Comparison of ENCODE assay signal across 26 cellular contexts in the genomic region with DNA sequence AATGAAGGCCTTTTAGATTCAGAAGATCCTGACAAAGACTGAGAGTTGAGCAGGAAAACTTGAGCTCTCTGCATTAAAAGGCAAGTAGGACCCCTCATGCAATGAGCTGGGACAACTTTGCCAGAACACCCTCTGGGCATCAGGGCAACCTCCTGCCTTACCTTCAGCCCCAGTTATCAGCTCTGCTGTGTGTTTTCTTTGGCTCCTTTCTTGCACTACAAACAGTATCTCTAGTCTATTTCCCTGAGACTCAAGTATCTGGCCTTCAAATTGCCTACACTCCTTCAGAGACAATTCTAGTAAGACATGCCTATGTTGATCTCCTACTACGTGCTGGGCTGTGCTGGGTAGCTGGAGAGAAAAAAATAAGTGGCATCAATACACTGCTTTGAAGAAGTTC.
"Had no signal": no experiment of that assay in that cellular context is flagged by ENCODE, and none has a peak within 500 bp of the region (broad histone marks: within the 10 kb centered on the region; RNA-seq: fewer than 3 reads in every experiment).

No MANE protein-coding gene starts in this region.

- H3K9me3 ChIP-seq: colonic mucosa, esophagus muscularis mucosa, esophagus squamous epithelium, gastrocnemius medialis, gastroesophageal sphincter, heart left ventricle, heart right ventricle had no signal

- H3K4me1 ChIP-seq: colonic mucosa, esophagus muscularis mucosa, esophagus squamous epithelium, gastrocnemius medialis, gastroesophageal sphincter, heart left ventricle, heart right ventricle had no signal

- H3K27ac ChIP-seq: colonic mucosa, coronary artery, dorsolateral prefrontal cortex, esophagus muscularis mucosa, esophagus squamous epithelium, foreskin keratinocyte, gastrocnemius medialis, gastroesophageal sphincter, heart left ventricle, heart right ventricle had no signal

- H3K4me3 ChIP-seq: colonic mucosa, coronary artery, dorsolateral prefrontal cortex, esophagus muscularis mucosa, esophagus squamous epithelium, gastrocnemius medialis, gastroesophageal sphincter, heart left ventricle, heart right ventricle had no signal

- H3K36me3 ChIP-seq: colonic mucosa, esophagus muscularis mucosa, esophagus squamous epithelium, gastrocnemius medialis, gastroesophageal sphincter, heart left ventricle, heart right ventricle had no signal

- ATAC-seq: effector memory CD8-positive, alpha-beta T cell; esophagus mucosa; foreskin keratinocyte; gastrocnemius medialis; gastroesophageal sphincter; heart left ventricle; heart right ventricle had no signal

- H3K27me3 ChIP-seq: colonic mucosa, esophagus muscularis mucosa, esophagus squamous epithelium, foreskin keratinocyte, gastrocnemius medialis, gastroesophageal sphincter had no signal

- FAIRE-seq: endometrium, endothelial cell of umbilical vein, frontal cortex had no signal

- DNase-seq: colonic mucosa; cortex of kidney; dermis blood vessel endothelial cell; dorsolateral prefrontal cortex; effector CD4-positive, alpha-beta T cell; effector CD8-positive, alpha-beta T cell; effector memory CD4-positive, alpha-beta T cell; effector memory CD8-positive, alpha-beta T cell; endodermal cell; erythroblast; esophagus squamous epithelium; foreskin fibroblast; foreskin keratinocyte; foreskin melanocyte; gastrocnemius medialis; glutamatergic neuron; head of caudate nucleus; heart left ventricle; heart right ventricle had no signal
